Comparison of ENCODE assay signal across 38 cellular contexts in the genomic region with DNA sequence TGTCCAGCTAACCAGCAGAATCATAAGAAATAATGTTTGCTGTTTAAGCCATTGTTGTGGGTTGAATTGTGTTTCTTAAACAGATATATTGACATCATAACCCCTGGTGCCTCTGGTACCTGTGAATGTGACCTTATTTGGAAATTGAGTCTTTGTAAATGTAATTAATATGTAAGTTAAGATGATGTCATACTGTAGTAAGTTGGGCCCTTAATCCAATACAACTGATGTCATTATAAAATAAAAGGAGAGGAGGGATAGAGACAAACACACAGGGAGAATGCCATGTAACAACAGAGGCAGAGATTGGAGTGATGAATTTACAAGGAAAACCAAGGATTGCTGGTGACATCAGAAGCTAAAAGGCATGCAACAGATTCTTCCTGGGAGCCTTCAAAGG.
"Had no signal": no experiment of that assay in that cellular context is flagged by ENCODE, and none has a peak within 500 bp of the region (broad histone marks: within the 10 kb centered on the region; RNA-seq: fewer than 3 reads in every experiment).

No MANE protein-coding gene starts in this region.

- H3K36me3 Mint-ChIP-seq: activated naive CD4-positive, alpha-beta T cell treated with anti-CD3 and anti-CD28 coated beads, Interleukin-2, amount 10 ng/mL, durations not matched to agents 7 days and 5 days; activated naive CD4-positive, alpha-beta T cell treated with anti-CD3 and anti-CD28 coated beads, Interleukin-2, amount 50 U/mL, for 24 hours; activated naive CD4-positive, alpha-beta T cell treated with anti-CD3 and anti-CD28 coated beads, Interleukin-2, amount 50 U/mL, for 72 hours; activated naive CD8-positive, alpha-beta T cell; activated naive CD8-positive, alpha-beta T cell treated with anti-CD3 and anti-CD28 coated beads for 36 hours; activated naive CD8-positive, alpha-beta T cell treated with anti-CD3 and anti-CD28 coated beads, Interleukin-2, amount 10 ng/mL, durations not matched to agents 7 days and 5 days; brain had no signal

- H3K4me1 Mint-ChIP-seq: activated naive CD4-positive, alpha-beta T cell treated with anti-CD3 and anti-CD28 coated beads, Interleukin-2, amount 10 ng/mL, durations not matched to agents 7 days and 5 days; activated naive CD4-positive, alpha-beta T cell treated with anti-CD3 and anti-CD28 coated beads, Interleukin-2, amount 50 U/mL, for 24 hours; activated naive CD8-positive, alpha-beta T cell treated with anti-CD3 and anti-CD28 coated beads for 36 hours; activated naive CD8-positive, alpha-beta T cell treated with anti-CD3 and anti-CD28 coated beads, Interleukin-2, amount 10 ng/mL, durations not matched to agents 7 days and 5 days; activated naive CD8-positive, alpha-beta T cell treated with anti-CD3 and anti-CD28 coated beads, Interleukin-2, amount 50 U/mL, for 24 hours; activated T-helper 17 cell treated with anti-CD3 and anti-CD28 coated beads, Interleukin-2, amount 50 U/mL, for 72 hours; brain; central memory CD8-positive, alpha-beta T cell had no signal

- H3K9me3 ChIP-seq: adrenal gland, ascending aorta, body of pancreas, breast epithelium had no signal

- H3K9me3 Mint-ChIP-seq: activated naive CD4-positive, alpha-beta T cell treated with anti-CD3 and anti-CD28 coated beads for 36 hours; activated naive CD4-positive, alpha-beta T cell treated with anti-CD3 and anti-CD28 coated beads, Interleukin-2, amount 10 ng/mL, durations not matched to agents 7 days and 5 days; activated naive CD4-positive, alpha-beta T cell treated with anti-CD3 and anti-CD28 coated beads, Interleukin-2, amount 50 U/mL, for 24 hours; activated naive CD4-positive, alpha-beta T cell treated with anti-CD3 and anti-CD28 coated beads, Interleukin-2, amount 50 U/mL, for 72 hours; activated naive CD8-positive, alpha-beta T cell treated with anti-CD3 and anti-CD28 coated beads for 36 hours; activated naive CD8-positive, alpha-beta T cell treated with anti-CD3 and anti-CD28 coated beads, Interleukin-2, amount 50 U/mL, for 24 hours; activated T-cell treated with anti-CD3 and anti-CD28 coated beads, Interleukin-2, amount 50 U/mL, for 24 hours; activated T-cell treated with anti-CD3 and anti-CD28 coated beads, Interleukin-2, amount 50 U/mL, for 4 hours; activated T-helper 1 cell treated with anti-CD3 and anti-CD28 coated beads, Interleukin-12 subunit alpha, Interleukin-12 subunit beta, Interleukin-2, Interleukin-4 antibody, amounts not matched to agents 30 ng/mL and 10 ng/mL and 1 ng/mL, durations not matched to agents 14 hours and 24 hours and 36 hours; activated T-helper 2 cell treated with anti-CD3 and anti-CD28 coated beads, Interferon-gamma antibody, Interleukin-2, Interleukin-4, amounts not matched to agents 10 μg/mL and 5 μg/mL and 100 μg/mL, durations not matched to agents 14 hours and 24 hours and 36 hours had no signal

- ATAC-seq: activated naive CD4-positive, alpha-beta T cell treated with anti-CD3 and anti-CD28 coated beads, Interleukin-2, amount 50 U/mL, for 72 hours; activated naive CD8-positive, alpha-beta T cell treated with anti-CD3 and anti-CD28 coated beads, Interleukin-2, amount 50 U/mL, for 24 hours; activated T-cell treated with anti-CD3 and anti-CD28 coated beads, Interleukin-2, amount 50 U/mL, for 4 hours; activated T-helper 17 cell treated with anti-CD3 and anti-CD28 coated beads, Interleukin-2, amount 50 U/mL, for 72 hours; body of pancreas had no signal

- H3K27me3 ChIP-seq: ascending aorta, body of pancreas, brain microvascular endothelial cell, cardiac muscle cell had no signal

- H3K27ac Mint-ChIP-seq: activated naive CD4-positive, alpha-beta T cell treated with anti-CD3 and anti-CD28 coated beads for 36 hours; activated naive CD4-positive, alpha-beta T cell treated with anti-CD3 and anti-CD28 coated beads, Interleukin-2, amount 10 ng/mL, durations not matched to agents 7 days and 5 days; activated naive CD4-positive, alpha-beta T cell treated with anti-CD3 and anti-CD28 coated beads, Interleukin-2, amount 50 U/mL, for 24 hours; activated naive CD4-positive, alpha-beta T cell treated with anti-CD3 and anti-CD28 coated beads, Interleukin-2, amount 50 U/mL, for 72 hours; activated naive CD8-positive, alpha-beta T cell; activated naive CD8-positive, alpha-beta T cell treated with anti-CD3 and anti-CD28 coated beads for 36 hours; activated naive CD8-positive, alpha-beta T cell treated with anti-CD3 and anti-CD28 coated beads, Interleukin-2, amount 10 ng/mL, durations not matched to agents 7 days and 5 days; activated naive CD8-positive, alpha-beta T cell treated with anti-CD3 and anti-CD28 coated beads, Interleukin-2, amount 50 U/mL, for 24 hours; activated T-cell treated with anti-CD3 and anti-CD28 coated beads, Interleukin-2, amount 50 U/mL, for 24 hours; activated T-helper 1 cell treated with anti-CD3 and anti-CD28 coated beads, Interleukin-12 subunit alpha, Interleukin-12 subunit beta, Interleukin-2, Interleukin-4 antibody, amounts not matched to agents 30 ng/mL and 10 ng/mL and 1 ng/mL, durations not matched to agents 14 hours and 24 hours and 36 hours; activated T-helper 17 cell treated with anti-CD3 and anti-CD28 coated beads, Interleukin-2, amount 50 U/mL, for 72 hours; activated T-helper 2 cell treated with anti-CD3 and anti-CD28 coated beads, Interferon-gamma antibody, Interleukin-2, Interleukin-4, amounts not matched to agents 10 μg/mL and 5 μg/mL and 100 μg/mL, durations not matched to agents 14 hours and 24 hours and 36 hours; brain had no signal

- H3K27me3 Mint-ChIP-seq: activated naive CD4-positive, alpha-beta T cell treated with anti-CD3 and anti-CD28 coated beads, Interleukin-2, amount 10 ng/mL, durations not matched to agents 7 days and 5 days; activated naive CD4-positive, alpha-beta T cell treated with anti-CD3 and anti-CD28 coated beads, Interleukin-2, amount 50 U/mL, for 24 hours; activated naive CD8-positive, alpha-beta T cell; activated naive CD8-positive, alpha-beta T cell treated with anti-CD3 and anti-CD28 coated beads for 36 hours; activated naive CD8-positive, alpha-beta T cell treated with anti-CD3 and anti-CD28 coated beads, Interleukin-2, amount 10 ng/mL, durations not matched to agents 7 days and 5 days; activated naive CD8-positive, alpha-beta T cell treated with anti-CD3 and anti-CD28 coated beads, Interleukin-2, amount 50 U/mL, for 24 hours; activated T-helper 17 cell treated with anti-CD3 and anti-CD28 coated beads, Interleukin-2, amount 50 U/mL, for 72 hours; brain; central memory CD8-positive, alpha-beta T cell had no signal

- DNase-seq: activated effector memory CD4-positive, alpha-beta T cell treated with anti-CD3 and anti-CD28 coated beads, Interleukin-2, amount 50 U/mL, for 16 hours; activated effector memory CD4-positive, alpha-beta T cell treated with Interleukin-2 at 50 U/mL for 16 hours; activated gamma-delta T cell; activated gamma-delta T cell treated with Interleukin-2 at 50 U/mL for 16 hours; activated naive CD4-positive, alpha-beta T cell; activated naive CD4-positive, alpha-beta T cell treated with anti-CD3 and anti-CD28 coated beads for 36 hours; activated naive CD4-positive, alpha-beta T cell treated with anti-CD3 and anti-CD28 coated beads, Interleukin-2, amount 10 ng/mL, durations not matched to agents 7 days and 5 days; activated naive CD4-positive, alpha-beta T cell treated with anti-CD3 and anti-CD28 coated beads, Interleukin-2, amount 50 U/mL, for 16 hours; activated naive CD4-positive, alpha-beta T cell treated with Interleukin-2 at 50 U/mL for 16 hours; activated naive CD8-positive, alpha-beta T cell treated with anti-CD3 and anti-CD28 coated beads for 36 hours; activated naive CD8-positive, alpha-beta T cell treated with anti-CD3 and anti-CD28 coated beads, Interleukin-2, amount 10 ng/mL, durations not matched to agents 7 days and 5 days; activated naive CD8-positive, alpha-beta T cell treated with anti-CD3 and anti-CD28 coated beads, Interleukin-2, amount 50 U/mL, for 24 hours; activated T-cell treated with anti-CD3 and anti-CD28 coated beads, Interleukin-2, amount 50 U/mL, for 1 hour; activated T-cell treated with anti-CD3 and anti-CD28 coated beads, Interleukin-2, amount 50 U/mL, for 24 hours; activated T-cell treated with anti-CD3 and anti-CD28 coated beads, Interleukin-2, amount 50 U/mL, for 4 hours; activated T-cell treated with anti-CD3 and anti-CD28 coated beads, Interleukin-2, amount 50 U/mL, for 48 hours; adrenal gland; amniotic stem cell; amygdala; anterior cingulate cortex; aorta; body of pancreas; brain microvascular endothelial cell; caudate nucleus; central memory CD4-positive, alpha-beta T cell; cerebellar nuclear complex had no signal

- H3K27ac ChIP-seq: adrenal gland, ascending aorta, body of pancreas, brain microvascular endothelial cell, breast epithelium, cardiac muscle cell had no signal

- FAIRE-seq: bronchial epithelial cell had no signal

- H3K4me3 ChIP-seq: adrenal gland, ascending aorta, body of pancreas, breast epithelium, cardiac muscle cell had no signal

- H3K4me3 Mint-ChIP-seq: activated naive CD4-positive, alpha-beta T cell treated with anti-CD3 and anti-CD28 coated beads for 36 hours; activated naive CD4-positive, alpha-beta T cell treated with anti-CD3 and anti-CD28 coated beads, Interleukin-2, amount 10 ng/mL, durations not matched to agents 7 days and 5 days; activated naive CD4-positive, alpha-beta T cell treated with anti-CD3 and anti-CD28 coated beads, Interleukin-2, amount 50 U/mL, for 24 hours; activated naive CD8-positive, alpha-beta T cell; activated naive CD8-positive, alpha-beta T cell treated with anti-CD3 and anti-CD28 coated beads for 36 hours; activated naive CD8-positive, alpha-beta T cell treated with anti-CD3 and anti-CD28 coated beads, Interleukin-2, amount 10 ng/mL, durations not matched to agents 7 days and 5 days; activated naive CD8-positive, alpha-beta T cell treated with anti-CD3 and anti-CD28 coated beads, Interleukin-2, amount 50 U/mL, for 24 hours; activated T-cell treated with anti-CD3 and anti-CD28 coated beads, Interleukin-2, amount 50 U/mL, for 24 hours; activated T-cell treated with anti-CD3 and anti-CD28 coated beads, Interleukin-2, amount 50 U/mL, for 4 hours; activated T-helper 1 cell treated with anti-CD3 and anti-CD28 coated beads, Interleukin-12 subunit alpha, Interleukin-12 subunit beta, Interleukin-2, Interleukin-4 antibody, amounts not matched to agents 30 ng/mL and 10 ng/mL and 1 ng/mL, durations not matched to agents 14 hours and 24 hours and 36 hours; activated T-helper 17 cell treated with anti-CD3 and anti-CD28 coated beads, Interleukin-2, amount 50 U/mL, for 72 hours; brain; central memory CD8-positive, alpha-beta T cell had no signal

- H3K4me1 ChIP-seq: adrenal gland, ascending aorta, body of pancreas, breast epithelium had no signal

- H3K36me3 ChIP-seq: adrenal gland, ascending aorta, brain microvascular endothelial cell, breast epithelium, cardiac muscle cell had no signal
